ENCODE assay signal across 1 cellular context in the genomic region with DNA sequence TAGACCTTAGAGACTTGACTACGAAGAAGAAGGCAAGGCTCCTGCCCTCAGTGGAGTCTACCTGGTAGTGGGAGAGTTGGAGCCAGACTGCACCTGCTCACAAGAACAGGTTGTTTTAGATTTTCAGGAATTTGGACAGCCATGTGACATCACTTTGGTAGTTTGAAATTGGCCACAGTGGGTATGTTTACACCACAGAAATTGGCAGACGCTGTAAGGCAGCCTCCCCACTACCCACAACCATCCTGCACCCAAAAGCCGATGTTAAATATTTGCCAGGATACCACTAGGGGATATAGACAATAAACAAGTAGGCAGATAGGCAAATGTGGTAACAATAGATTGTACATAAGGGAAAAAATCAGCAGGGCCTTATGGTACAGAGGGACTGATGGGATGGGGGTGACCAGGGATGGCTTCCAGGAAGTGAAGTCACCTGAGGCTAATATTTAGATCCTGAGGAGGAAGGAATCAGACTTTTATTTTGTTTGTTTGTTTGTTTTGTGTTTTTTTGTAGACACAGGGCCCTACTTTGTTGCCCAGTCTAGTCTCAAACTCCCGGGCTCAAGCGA.
TF ChIP-seq lines count a peak whose summit lies in the region.

No MANE protein-coding gene starts in this region.

TF ChIP-seq in A549, 52 proteins besides CTCF, POLR2A, EP300 and RAD21 (continued from another document):
- TF ChIP-seq, protein P1, sequence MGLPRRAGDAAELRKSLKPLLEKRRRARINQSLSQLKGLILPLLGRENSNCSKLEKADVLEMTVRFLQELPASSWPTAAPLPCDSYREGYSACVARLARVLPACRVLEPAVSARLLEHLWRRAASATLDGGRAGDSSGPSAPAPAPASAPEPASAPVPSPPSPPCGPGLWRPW (IDR thresholded peaks at IDR 0.05), result no peak
- TF ChIP-seq ESRRA (IDR thresholded peaks at IDR 0.05; ENCODE audit: borderline replicate concordance, low read length) (no peak), RARB (CRISPR knock-in tag; IDR thresholded peaks at IDR 0.05) (no peak), SMC3 (IDR thresholded peaks at IDR 0.05) (no peak), CBX2 (IDR thresholded peaks at IDR 0.05; ENCODE audit: borderline replicate concordance, low read depth) (no peak), ZFP36 (IDR thresholded peaks at IDR 0.05; ENCODE audit: borderline replicate concordance, partially characterized antibody) (no peak), RNF2 (IDR thresholded peaks at IDR 0.05; ENCODE audit: borderline replicate concordance, low read depth) (no peak)
- TF ChIP-seq, protein P2, sequence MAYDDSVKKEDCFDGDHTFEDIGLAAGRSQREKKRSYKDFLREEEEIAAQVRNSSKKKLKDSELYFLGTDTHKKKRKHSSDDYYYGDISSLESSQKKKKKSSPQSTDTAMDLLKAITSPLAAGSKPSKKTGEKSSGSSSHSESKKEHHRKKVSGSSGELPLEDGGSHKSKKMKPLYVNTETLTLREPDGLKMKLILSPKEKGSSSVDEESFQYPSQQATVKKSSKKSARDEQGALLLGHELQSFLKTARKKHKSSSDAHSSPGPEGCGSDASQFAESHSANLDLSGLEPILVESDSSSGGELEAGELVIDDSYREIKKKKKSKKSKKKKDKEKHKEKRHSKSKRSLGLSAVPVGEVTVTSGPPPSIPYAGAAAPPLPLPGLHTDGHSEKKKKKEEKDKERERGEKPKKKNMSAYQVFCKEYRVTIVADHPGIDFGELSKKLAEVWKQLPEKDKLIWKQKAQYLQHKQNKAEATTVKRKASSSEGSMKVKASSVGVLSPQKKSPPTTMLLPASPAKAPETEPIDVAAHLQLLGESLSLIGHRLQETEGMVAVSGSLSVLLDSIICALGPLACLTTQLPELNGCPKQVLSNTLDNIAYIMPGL (CRISPR knock-in tag; IDR thresholded peaks at IDR 0.05; ENCODE audit: borderline replicate concordance), result no peak
TF ChIP-seq in A549: peak in this region for 0.
